In the genomic region with DNA sequence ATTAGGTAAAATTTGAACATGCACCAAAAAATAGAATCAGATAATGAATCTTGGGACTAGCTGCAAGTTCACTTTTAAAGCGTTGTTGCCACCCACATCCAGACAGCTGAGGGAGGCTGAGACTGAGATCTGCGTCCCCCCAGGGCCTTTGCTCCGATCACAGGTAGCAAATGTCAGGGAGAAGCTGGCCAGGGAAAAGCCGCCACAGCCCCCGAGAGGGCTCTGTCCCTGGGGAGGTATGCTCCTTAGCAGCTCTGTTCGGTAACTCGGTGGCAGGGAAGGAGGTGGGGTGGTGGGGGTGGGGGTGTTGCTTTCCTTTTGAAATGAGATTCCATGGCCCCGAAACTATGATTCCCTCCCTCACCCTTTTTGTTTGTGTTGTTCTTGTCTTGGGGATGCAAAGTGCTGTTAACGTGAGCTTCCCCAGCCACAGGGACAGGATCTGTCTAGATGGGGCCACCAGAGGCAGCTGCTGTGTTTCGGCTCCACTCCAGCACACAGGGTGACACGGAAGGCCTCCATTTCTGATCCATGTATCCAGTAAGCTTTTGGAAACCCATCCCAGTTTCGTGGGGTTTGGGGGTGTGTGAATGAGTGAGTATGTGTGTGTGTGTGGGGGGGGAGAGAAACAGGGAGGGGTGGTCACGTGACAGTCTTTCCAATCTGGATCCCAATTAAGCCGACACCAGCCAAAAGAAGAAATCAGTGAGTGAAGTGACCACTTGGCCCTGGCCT, we compare ENCODE assay signal across 8 cellular contexts. TPM values are rescaled to one million over a fixed set of nuclear protein-coding genes. Genes with fewer than 3 reads are reported as not detected.
DNase-seq lines count a peak whose midpoint lies in the region; ATAC-seq and TF ChIP-seq lines count a peak whose summit lies in the region.

No MANE protein-coding gene starts in this region.

- no peaks in the 10 kb centered on the region for H3K9me3 ChIP-seq in SK-N-MC (ENCODE audit: low read depth, low read length)

- ATAC-seq in GM21723 (IDR thresholded peaks at IDR 0.05; ENCODE audit: unreplicated experiment) = no peak

- no peaks in the 10 kb centered on the region for H3K9me3 Mint-ChIP-seq in progenitor cell of endocrine pancreas (ENCODE audit: low read depth)
- no peaks in the 10 kb centered on the region for H3K9me3 Mint-ChIP-seq in activated T-helper 2 cell treated with anti-CD3 and anti-CD28 coated beads, Interferon-gamma antibody, Interleukin-2, Interleukin-4, amounts not matched to agents 10 μg/mL and 5 μg/mL and 100 μg/mL, durations not matched to agents 14 hours and 24 hours and 36 hours

- peaks cover 85% of the 10 kb centered on the region for H3K27me3 Mint-ChIP-seq in progenitor cell of endocrine pancreas
- H3K27me3 Mint-ChIP-seq in activated T-helper 2 cell treated with anti-CD3 and anti-CD28 coated beads, Interferon-gamma antibody, Interleukin-2, Interleukin-4, amounts not matched to agents 10 μg/mL and 5 μg/mL and 100 μg/mL, durations not matched to agents 14 hours and 24 hours and 36 hours (ENCODE audit: low read depth) = peaks cover 59% of the 10 kb centered on the region

- intact Hi-C loops in activated T-helper 2 cell treated with anti-CD3 and anti-CD28 coated beads, Interferon-gamma antibody, Interleukin-2, Interleukin-4, amounts not matched to agents 10 μg/mL and 5 μg/mL and 100 μg/mL, durations not matched to agents 14 hours and 24 hours and 36 hours (cut with micrococcal nuclease) = loop anchor here (10.0 kb wide), 1 partner anchor 336 kb away; the partner anchor contains the start of gene RASGRF1

- no peaks in the 10 kb centered on the region for H3K36me3 Mint-ChIP-seq in progenitor cell of endocrine pancreas (ENCODE audit: insufficient read depth)
- no peaks in the 10 kb centered on the region for H3K36me3 Mint-ChIP-seq in activated T-helper 2 cell treated with anti-CD3 and anti-CD28 coated beads, Interferon-gamma antibody, Interleukin-2, Interleukin-4, amounts not matched to agents 10 μg/mL and 5 μg/mL and 100 μg/mL, durations not matched to agents 14 hours and 24 hours and 36 hours (ENCODE audit: low read depth)

- peak; percentile 7 for DNase-seq in ELR (ENCODE audit: low read depth)
- DNase-seq in SK-N-MC (ENCODE audit: low read depth, low spot score) = no peak
- DNase-seq in fibroblast of mammary gland (ENCODE audit: low read depth) = no peak
- no peak for DNase-seq in progenitor cell of endocrine pancreas (ENCODE audit: low spot score, unreplicated experiment)
- DNase-seq in activated T-helper 2 cell treated with anti-CD3 and anti-CD28 coated beads, Interferon-gamma antibody, Interleukin-2, Interleukin-4, amounts not matched to agents 10 μg/mL and 5 μg/mL and 100 μg/mL, durations not matched to agents 14 hours and 24 hours and 36 hours (ENCODE audit: low spot score) = no peak
- no peak for DNase-seq in NCI-H2107 treated with DMSO at 0.1 percent for 48 hours (lab: John Stamatoyannopoulos, UW; ENCODE audit: unreplicated experiment)
- no peak for DNase-seq in NCI-H128 (lab: John Stamatoyannopoulos, UW; ENCODE audit: unreplicated experiment)

- TF ChIP-seq CTCF in fibroblast of mammary gland (conservative IDR thresholded peaks at IDR 0.05; ENCODE audit: control insufficient read depth, insufficient read depth, low read depth, low read length) = no peak
- TF ChIP-seq CTCF in progenitor cell of endocrine pancreas (IDR thresholded peaks at IDR 0.05; ENCODE audit: unreplicated experiment) = no peak

- peaks cover 9% of the 10 kb centered on the region for H3K4me1 Mint-ChIP-seq in progenitor cell of endocrine pancreas (ENCODE audit: low read depth)
- no peaks in the 10 kb centered on the region for H3K4me1 Mint-ChIP-seq in activated T-helper 2 cell treated with anti-CD3 and anti-CD28 coated beads, Interferon-gamma antibody, Interleukin-2, Interleukin-4, amounts not matched to agents 10 μg/mL and 5 μg/mL and 100 μg/mL, durations not matched to agents 14 hours and 24 hours and 36 hours (ENCODE audit: low read depth)

- H3K4me3 Mint-ChIP-seq in progenitor cell of endocrine pancreas (ENCODE audit: low read depth) = peak overlapping the region; percentile 77
- H3K4me3 Mint-ChIP-seq in activated T-helper 2 cell treated with anti-CD3 and anti-CD28 coated beads, Interferon-gamma antibody, Interleukin-2, Interleukin-4, amounts not matched to agents 10 μg/mL and 5 μg/mL and 100 μg/mL, durations not matched to agents 14 hours and 24 hours and 36 hours (ENCODE audit: low read depth) = no peak overlapping the region

- no peak overlapping the region for H3K27ac ChIP-seq in SK-N-MC

- no peaks in the 10 kb centered on the region for H3K36me3 ChIP-seq in SK-N-MC (ENCODE audit: insufficient read depth, low read length)

- peak overlapping the region; percentile 65 for H3K27ac Mint-ChIP-seq in progenitor cell of endocrine pancreas
- no peak overlapping the region for H3K27ac Mint-ChIP-seq in activated T-helper 2 cell treated with anti-CD3 and anti-CD28 coated beads, Interferon-gamma antibody, Interleukin-2, Interleukin-4, amounts not matched to agents 10 μg/mL and 5 μg/mL and 100 μg/mL, durations not matched to agents 14 hours and 24 hours and 36 hours

- H3K4me3 ChIP-seq in SK-N-MC (peak overlapping the region; percentile 61), fibroblast of mammary gland (ENCODE audit: control insufficient read depth, low read depth, low read length) (peak overlapping the region; percentile 44)

- H3K9ac ChIP-seq in SK-N-MC (ENCODE audit: insufficient read length) = no peak overlapping the region

RNA-seq across cellular contexts. Expression of gene MINAR1, which starts 1.1 kb away (rescaled TPM):
- total RNA-seq in progenitor cell of endocrine pancreas = 1.8 and 1.9 TPM in 2 replicates
- 0.55 and 0.67 TPM in 2 replicates for total RNA-seq in activated T-helper 2 cell treated with anti-CD3 and anti-CD28 coated beads, Interferon-gamma antibody, Interleukin-2, Interleukin-4, amounts not matched to agents 10 μg/mL and 5 μg/mL and 100 μg/mL, durations not matched to agents 14 hours and 24 hours and 36 hours
